ENCODE assay signal across 14 cellular contexts in genomic region chr9:133958756-133959155, GRCh38. TPM values are rescaled to one million over a fixed set of nuclear protein-coding genes. Genes with fewer than 3 reads are reported as not detected.
DNase-seq lines count a peak whose midpoint lies in the region; ATAC-seq, FAIRE-seq and TF ChIP-seq lines count a peak whose summit lies in the region.
"Had no signal": no experiment of that assay in that cellular context is flagged by ENCODE, and none has a peak within 500 bp of the region (broad histone marks: within the 10 kb centered on the region; RNA-seq: fewer than 3 reads in every experiment).

No MANE protein-coding gene starts in this region.

- FAIRE-seq in keratinocyte (lab: Jason Lieb, UNC): no peak

- H3K9me3 ChIP-seq in DOHH2 (ENCODE audit: control insufficient read depth, insufficient read depth, low read length) (no peaks in the 10 kb centered on the region), keratinocyte (ENCODE audit: control insufficient read depth, low read depth, low read length) (no peaks in the 10 kb centered on the region)
- H3K9me3 ChIP-seq: HAP-1 had no signal

- H3K9me3 Mint-ChIP-seq in IgD-negative memory B cell: no peaks in the 10 kb centered on the region

- TF ChIP-seq CTCF in DOHH2 (IDR thresholded peaks at IDR 0.05; ENCODE audit: low read depth, low read length, poor library complexity, severe bottlenecking) (no peak), GM20000 (IDR thresholded peaks at IDR 0.05; ENCODE audit: extremely low read depth, missing control alignments) (no peak), keratinocyte (optimal IDR thresholded peaks at IDR 0.05 in 1 of 3, IDR thresholded peaks at IDR 0.05 in 1 of 3, conservative IDR thresholded peaks at IDR 0.05 in 1 of 3; ENCODE audit: extremely low read depth in 1 of 3, insufficient read depth in 2 of 3, low read length in 3 of 3) (no peak)

- DNase-seq in GM20000 (ENCODE audit: low spot score) (peak; percentile 74), keratinocyte (ENCODE audit: low read depth, low spot score) (no peak), dermis blood vessel endothelial cell (no peak)
- no peak for DNase-seq in stimulated activated naive CD4-positive, alpha-beta T cell treated with Interleukin-2 at 50 U/mL for 16 hours (lab: John Stamatoyannopoulos, UW)
- DNase-seq: activated CD8-positive, alpha-beta T cell treated with anti-CD3 and anti-CD28 coated beads for 36 hours; NCI-H187 treated with DMSO at 0.1 percent for 48 hours; NCI-H82 had no signal

- no peaks in the 10 kb centered on the region for H3K36me3 Mint-ChIP-seq in IgD-negative memory B cell
- H3K36me3 Mint-ChIP-seq: activated naive CD4-positive, alpha-beta T cell treated with anti-CD3 and anti-CD28 coated beads, Interleukin-2, amount 50 U/mL, for 24 hours had no signal

- H3K9me1 ChIP-seq in keratinocyte (ENCODE audit: control insufficient read depth, extremely low read depth, insufficient read depth, low read length): peaks cover 8% of the 10 kb centered on the region

- no peak overlapping the region for H3K9ac ChIP-seq in keratinocyte (ENCODE audit: control insufficient read depth, extremely low read depth, insufficient read depth, low read length)

- H3K27me3 Mint-ChIP-seq in IgD-negative memory B cell: no peaks in the 10 kb centered on the region
- H3K27me3 Mint-ChIP-seq: activated CD8-positive, alpha-beta T cell treated with anti-CD3 and anti-CD28 coated beads for 36 hours had no signal

- H3K36me3 ChIP-seq in DOHH2 (ENCODE audit: control insufficient read depth, low read length): 0 out of 2 replicates have a peak, but pooled peaks cover 3% of the 10 kb centered on the region
- peaks cover 2 to 4% of the 10 kb centered on the region in 2 experiments for H3K36me3 ChIP-seq in keratinocyte (ENCODE audit: control insufficient read depth in 2 of 2, extremely low read depth in 1 of 2, insufficient read depth in 2 of 2, low read length in 2 of 2)
- H3K36me3 ChIP-seq: HAP-1 had no signal

- H2AFZ ChIP-seq in keratinocyte (ENCODE audit: control insufficient read depth, low read length): no peak overlapping the region

- peak overlapping the region; percentile 81 to 88 (median 83) for H3K27ac Mint-ChIP-seq in IgD-negative memory B cell
- H3K27ac Mint-ChIP-seq: activated CD8-positive, alpha-beta T cell treated with anti-CD3 and anti-CD28 coated beads for 36 hours; activated naive CD4-positive, alpha-beta T cell treated with anti-CD3 and anti-CD28 coated beads, Interleukin-2, amount 50 U/mL, for 24 hours had no signal

- H3K27me3 ChIP-seq in DOHH2 (ENCODE audit: control insufficient read depth, low read length) (no peaks in the 10 kb centered on the region), keratinocyte (ENCODE audit: control insufficient read depth, extremely low read depth, insufficient read depth, low read length) (no peaks in the 10 kb centered on the region)

- peak overlapping the region; percentile 97 for H3K27ac ChIP-seq in DOHH2 (ENCODE audit: low read depth, low read length)
- H3K27ac ChIP-seq in keratinocyte (ENCODE audit: control insufficient read depth, insufficient read depth, low read length): peak overlapping the region; percentile 47
- H3K27ac ChIP-seq: skin epidermis had no signal

- H3K4me1 Mint-ChIP-seq in IgD-negative memory B cell: peaks cover 49 to 64% (median 60%) of the 10 kb centered on the region in 3 donors

- no peaks in the 10 kb centered on the region for H3K9me2 ChIP-seq in DOHH2 (replicated peaks; ENCODE audit: control insufficient read depth, low read length)

- dilution Hi-C loops in keratinocyte (cut with MboI; ENCODE audit: extremely low pct_ligation_motif_present, low sequenced_read_pairs): no loop called here

- H3K4me3 ChIP-seq in DOHH2 (ENCODE audit: low read length) (peak overlapping the region; percentile 66), keratinocyte (ENCODE audit: control insufficient read depth in 2 of 3, extremely low read depth in 1 of 3, insufficient read depth in 2 of 3, low read depth in 1 of 3, low read length in 3 of 3) (no peak overlapping the region)
- H3K4me3 ChIP-seq: HAP-1, skin epidermis had no signal

- H3K79me2 ChIP-seq in DOHH2 (ENCODE audit: control insufficient read depth, low read length) (peaks cover 71% of the 10 kb centered on the region), keratinocyte (ENCODE audit: control insufficient read depth, insufficient read depth, low read length) (peaks cover 76% of the 10 kb centered on the region)

- H4K20me1 ChIP-seq in DOHH2 (ENCODE audit: control insufficient read depth, insufficient read depth, low read depth, low read length) (no peaks in the 10 kb centered on the region; the same call in 1 of the 2 replicates), keratinocyte (ENCODE audit: control insufficient read depth, extremely low read depth, insufficient read depth, low read length) (peaks cover 34% of the 10 kb centered on the region)

- peaks cover 31% of the 10 kb centered on the region for H3F3A ChIP-seq in DOHH2 (ENCODE audit: control insufficient read depth, insufficient read depth)

- H3K4me1 ChIP-seq in DOHH2 (ENCODE audit: control insufficient read depth, low read length) (peaks cover 84% of the 10 kb centered on the region), keratinocyte (ENCODE audit: control insufficient read depth, extremely low read depth, insufficient read depth, low read length) (peaks cover 41% of the 10 kb centered on the region)

- peak overlapping the region; percentile 72 to 94 (median 82) for H3K4me3 Mint-ChIP-seq in IgD-negative memory B cell
- H3K4me3 Mint-ChIP-seq: activated CD8-positive, alpha-beta T cell treated with anti-CD3 and anti-CD28 coated beads for 36 hours; activated naive CD4-positive, alpha-beta T cell treated with anti-CD3 and anti-CD28 coated beads, Interleukin-2, amount 50 U/mL, for 24 hours had no signal

- H3K4me2 ChIP-seq in DOHH2 (ENCODE audit: low read length) (peak overlapping the region; percentile 77), keratinocyte (ENCODE audit: control insufficient read depth, extremely low read depth, insufficient read depth, low read depth, low read length) (peak overlapping the region; percentile 62)

- ATAC-seq in GM21515 (IDR thresholded peaks at IDR 0.05; ENCODE audit: unreplicated experiment) (no peak), HG03442 (IDR thresholded peaks at IDR 0.05; ENCODE audit: unreplicated experiment) (no peak)
- ATAC-seq: activated CD8-positive, alpha-beta T cell treated with anti-CD3 and anti-CD28 coated beads for 36 hours had no signal

RNA-seq across cellular contexts. Expression of gene VAV2, which starts 33.4 kb away (rescaled TPM):
- polyA plus RNA-seq in IgD-negative memory B cell: 28.7 TPM
- 16.4 to 32.1 TPM (median 18.2 TPM) in 3 replicates for polyA plus RNA-seq in keratinocyte
- polyA plus RNA-seq in keratinocyte (2011; ENCODE audit: low read depth): 5.5 TPM
- polyA plus RNA-seq in keratinocyte (2011; cell fraction: cytosol; rRNA removed): 15.8 and 23.4 TPM in 2 replicates
- 34.4 and 38.2 TPM in 2 replicates for polyA plus RNA-seq in keratinocyte (2011; cell fraction: nucleus; rRNA removed)
- polyA plus RNA-seq in keratinocyte (2012; ENCODE audit: low replicate concordance): 8.7 and 37.0 TPM in 2 replicates
- polyA minus RNA-seq in keratinocyte: 28.5 to 58.4 TPM (median 37.2 TPM) in 3 replicates
- polyA minus RNA-seq in keratinocyte (2011; cell fraction: cytosol; rRNA and poly(A)+ RNA removed): 39.5 TPM
- 25.2 and 36.2 TPM in 2 replicates for polyA minus RNA-seq in keratinocyte (2011; cell fraction: nucleus; rRNA and poly(A)+ RNA removed)
- total RNA-seq in dermis blood vessel endothelial cell: 19.6 and 22.7 TPM in 2 replicates
